8 cellular contexts compared by ENCODE assay signal in genomic region chr13:112583592-112584277, GRCh38.
DNase-seq lines count a peak whose midpoint lies in the region; ATAC-seq and FAIRE-seq lines count a peak whose summit lies in the region.

No MANE protein-coding gene starts in this region.

- FAIRE-seq in GM18507 (lab: Jason Lieb, UNC), result peak; percentile 66

- ATAC-seq in HG02642 (IDR thresholded peaks at IDR 0.05; ENCODE audit: poor library complexity, unreplicated experiment), result peak; percentile 44

- DNase-seq in GM18507 (ENCODE audit: extremely low spot score, insufficient read length, low read depth) (no peak), NOMO-1 treated with dmso at 0.1 percent for 144 hours (lab: John Stamatoyannopoulos, UW; ENCODE audit: unreplicated experiment) (peak; percentile 80), midbrain (lab: John Stamatoyannopoulos, UW) (peak; percentile 25), NCI-H146 treated with DMSO at 0.1 percent for 48 hours (lab: John Stamatoyannopoulos, UW; ENCODE audit: unreplicated experiment) (no peak), NK-92 (lab: John Stamatoyannopoulos, UW; ENCODE audit: unreplicated experiment) (no peak), ecto neural progenitor cell (ENCODE audit: low spot score) (no peak), NCI-H2081 treated with DMSO at 0.1 percent for 48 hours (lab: John Stamatoyannopoulos, UW) (no peak)

Comparison
In these comparisons a context has a peak if more than half of its experiments do, and no peak if none do; other contexts are left out.
1. DNase-seq: peak in NOMO-1 treated with dmso at 0.1 percent for 144 hours (single experiment) and midbrain (single experiment); none in GM18507 (single experiment), NCI-H146 treated with DMSO at 0.1 percent for 48 hours (single experiment), NK-92 (single experiment), ecto neural progenitor cell (single experiment) and NCI-H2081 treated with DMSO at 0.1 percent for 48 hours (single experiment).